ENCODE assay signal across 1 cellular context in the genomic region with DNA sequence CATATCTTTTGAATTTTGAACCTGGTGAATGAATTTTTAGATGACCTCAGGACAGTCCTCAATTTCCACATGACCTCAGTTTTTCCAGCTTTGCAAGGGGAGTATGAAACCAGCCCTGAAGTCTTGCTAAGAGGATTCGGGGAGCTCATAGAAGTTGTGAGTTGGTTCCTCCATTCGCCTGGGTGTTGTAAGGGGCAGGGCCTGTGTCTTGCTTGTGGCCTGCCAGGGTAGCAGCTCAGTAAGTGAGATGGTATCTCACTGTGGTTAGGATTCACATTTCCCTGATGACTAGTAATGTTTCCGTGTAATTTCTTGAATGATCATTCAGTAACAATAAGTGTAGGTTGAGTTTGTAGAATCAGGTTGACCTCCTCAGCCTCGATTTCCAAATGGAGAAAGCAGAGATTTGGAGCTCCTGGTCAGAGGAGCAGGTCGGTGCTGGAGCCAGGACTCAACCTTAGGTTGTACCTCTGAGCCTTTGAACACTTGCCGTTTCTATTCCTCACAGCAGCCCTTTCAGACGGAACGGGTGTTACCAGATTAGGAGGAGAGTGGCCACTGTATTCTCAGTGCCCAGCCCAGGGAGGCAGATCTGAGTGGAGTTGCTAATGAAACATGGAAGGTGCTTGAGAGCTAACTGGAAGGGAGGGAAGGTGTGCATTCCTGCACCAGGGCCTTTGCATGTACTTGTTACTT.
TF ChIP-seq lines count a peak whose summit lies in the region.

No MANE protein-coding gene starts in this region.

TF ChIP-seq in HepG2, 621 proteins besides CTCF, POLR2A, EP300 and RAD21:
- TF ChIP-seq MEIS1 (CRISPR knock-in tag; IDR thresholded peaks at IDR 0.05; ENCODE audit: borderline replicate concordance) (no peak), WIZ (CRISPR knock-in tag; IDR thresholded peaks at IDR 0.05) (no peak), ISL2 (CRISPR knock-in tag; IDR thresholded peaks at IDR 0.05) (no peak), GTF2F1 (IDR thresholded peaks at IDR 0.05; ENCODE audit: low read length) (no peak), ZNF644 (CRISPR knock-in tag; IDR thresholded peaks at IDR 0.05; ENCODE audit: low read depth) (no peak), ZNF253 (CRISPR knock-in tag; IDR thresholded peaks at IDR 0.05; ENCODE audit: borderline replicate concordance) (no peak), FOXM1 (CRISPR knock-in tag; IDR thresholded peaks at IDR 0.05) (no peak), FOXK2 (IDR thresholded peaks at IDR 0.05) (no peak), ZBTB44 (CRISPR knock-in tag; IDR thresholded peaks at IDR 0.05) (no peak), NRL (CRISPR knock-in tag; IDR thresholded peaks at IDR 0.05; ENCODE audit: borderline replicate concordance) (no peak), NR1H2 (CRISPR knock-in tag; IDR thresholded peaks at IDR 0.05; ENCODE audit: borderline replicate concordance, low read depth) (no peak), ZNF546 (CRISPR knock-in tag; conservative IDR thresholded peaks at IDR 0.05) (no peak), SNRNP70 (IDR thresholded peaks at IDR 0.05; ENCODE audit: low read depth, low read length) (no peak), MAF1 (CRISPR knock-in tag; IDR thresholded peaks at IDR 0.05; ENCODE audit: borderline replicate concordance) (no peak), POGZ (CRISPR knock-in tag; IDR thresholded peaks at IDR 0.05) (no peak), SMAD9 (CRISPR knock-in tag; IDR thresholded peaks at IDR 0.05) (no peak), YEATS4 (CRISPR knock-in tag; IDR thresholded peaks at IDR 0.05; ENCODE audit: borderline replicate concordance) (no peak)
- TF ChIP-seq, protein P1, sequence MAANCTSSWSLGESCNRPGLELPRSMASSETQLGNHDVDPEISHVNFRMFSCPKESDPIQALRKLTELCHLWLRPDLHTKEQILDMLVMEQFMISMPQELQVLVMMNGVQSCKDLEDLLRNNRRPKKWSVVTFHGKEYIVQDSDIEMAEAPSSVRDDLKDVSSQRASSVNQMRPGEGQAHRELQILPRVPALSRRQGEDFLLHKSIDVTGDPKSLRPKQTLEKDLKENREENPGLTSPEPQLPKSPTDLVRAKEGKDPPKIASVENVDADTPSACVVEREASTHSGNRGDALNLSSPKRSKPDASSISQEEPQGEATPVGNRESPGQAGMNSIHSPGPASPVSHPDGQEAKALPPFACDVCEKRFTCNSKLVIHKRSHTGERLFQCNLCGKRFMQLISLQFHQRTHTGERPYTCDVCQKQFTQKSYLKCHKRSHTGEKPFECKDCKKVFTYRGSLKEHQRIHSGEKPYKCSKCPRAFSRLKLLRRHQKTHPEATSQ (CRISPR knock-in tag; IDR thresholded peaks at IDR 0.05; ENCODE audit: borderline replicate concordance), result no peak
